In genomic region chr1:44033756-44034155, GRCh38 we compare ENCODE assay signal across 16 cellular contexts.
"Had no signal": no experiment of that assay in that cellular context is flagged by ENCODE, and none has a peak within 500 bp of the region (broad histone marks: within the 10 kb centered on the region; RNA-seq: fewer than 3 reads in every experiment).

No MANE protein-coding gene starts in this region.

- H3K36me3 ChIP-seq: neural progenitor cell, vagina had no signal

- H3K9me3 Mint-ChIP-seq: activated CD8-positive, alpha-beta T cell treated with anti-CD3 and anti-CD28 coated beads for 36 hours; activated naive CD8-positive, alpha-beta T cell treated with anti-CD3 and anti-CD28 coated beads, Interleukin-2, amount 50 U/mL, for 24 hours; neural progenitor cell had no signal

- DNase-seq: activated CD4-positive, alpha-beta T cell treated with anti-CD3 and anti-CD28 coated beads for 36 hours; activated CD8-positive, alpha-beta memory T cell treated with anti-CD3 and anti-CD28 coated beads, Interleukin-2, amount 50 U/mL, for 48 hours; activated CD8-positive, alpha-beta T cell treated with anti-CD3 and anti-CD28 coated beads for 36 hours; activated naive CD4-positive, alpha-beta T cell; activated naive CD8-positive, alpha-beta T cell treated with anti-CD3 and anti-CD28 coated beads, Interleukin-2, amount 50 U/mL, for 24 hours; effector CD4-positive, alpha-beta T cell; hippocampal formation; left ventricle myocardium superior; mesenchymal stem cell; right cardiac atrium; stimulated activated CD4-positive, alpha-beta T cell treated with anti-CD3 and anti-CD28 coated beads, Interleukin-2, amount 100 ng/mL, for 24 hours; stimulated activated naive CD4-positive, alpha-beta T cell; T-helper 9 cell; testis had no signal

- H3K27ac Mint-ChIP-seq: activated CD4-positive, alpha-beta T cell treated with anti-CD3 and anti-CD28 coated beads for 36 hours; activated naive CD8-positive, alpha-beta T cell treated with anti-CD3 and anti-CD28 coated beads, Interleukin-2, amount 50 U/mL, for 24 hours had no signal

- ATAC-seq: activated CD4-positive, alpha-beta T cell treated with anti-CD3 and anti-CD28 coated beads for 36 hours; activated CD8-positive, alpha-beta T cell treated with anti-CD3 and anti-CD28 coated beads for 36 hours; activated naive CD8-positive, alpha-beta T cell treated with anti-CD3 and anti-CD28 coated beads, Interleukin-2, amount 50 U/mL, for 24 hours; left ventricle myocardium superior; right cardiac atrium had no signal

- H3K4me3 Mint-ChIP-seq: activated CD4-positive, alpha-beta T cell treated with anti-CD3 and anti-CD28 coated beads for 36 hours; activated CD8-positive, alpha-beta T cell treated with anti-CD3 and anti-CD28 coated beads for 36 hours; activated naive CD8-positive, alpha-beta T cell treated with anti-CD3 and anti-CD28 coated beads, Interleukin-2, amount 50 U/mL, for 24 hours; neural progenitor cell had no signal

- H3K9me3 ChIP-seq: testis, vagina had no signal

- H3K4me3 ChIP-seq: neural progenitor cell, testis, vagina had no signal

- H3K27me3 Mint-ChIP-seq: activated CD4-positive, alpha-beta T cell treated with anti-CD3 and anti-CD28 coated beads for 36 hours; activated CD8-positive, alpha-beta T cell treated with anti-CD3 and anti-CD28 coated beads for 36 hours; activated naive CD8-positive, alpha-beta T cell treated with anti-CD3 and anti-CD28 coated beads, Interleukin-2, amount 50 U/mL, for 24 hours had no signal

- H3K36me3 Mint-ChIP-seq: neural progenitor cell had no signal

- H3K27ac ChIP-seq: neural progenitor cell, testis, vagina had no signal

- H3K9ac ChIP-seq: neural progenitor cell had no signal

- H3K27me3 ChIP-seq: neural progenitor cell, testis, vagina had no signal
